In genomic region chr2:233556756-233557736, GRCh38 we compare ENCODE assay signal across 8 cellular contexts. TPM values are rescaled to one million over a fixed set of nuclear protein-coding genes. Genes with fewer than 3 reads are reported as not detected.
A peak's percentile ranks its signal among the peaks of the same experiment; 100 is the strongest.
DNase-seq lines count a peak whose midpoint lies in the region; ATAC-seq and TF ChIP-seq lines count a peak whose summit lies in the region.

No MANE protein-coding gene starts in this region.

- H3K4me1 Mint-ChIP-seq in stimulated activated naive CD8-positive, alpha-beta T cell treated with anti-CD3 and anti-CD28 coated beads, Interleukin-15, amount 100 ng/mL, for 72 hours: peaks cover 10% of the 10 kb centered on the region

- CTCF ChIA-PET in RWPE1 (lab: Yijun Ruan, JAX): no interaction called here

- POLR2A ChIA-PET in RWPE1 (lab: Yijun Ruan, JAX; ENCODE audit: low non-redundant PET): no interaction called here

- H3K27me3 ChIP-seq in esophagus squamous epithelium (no peaks in the 10 kb centered on the region), tibial artery (no peaks in the 10 kb centered on the region)

- ATAC-seq in stimulated activated naive CD8-positive, alpha-beta T cell treated with anti-CD3 and anti-CD28 coated beads, Interleukin-15, amount 100 ng/mL, for 72 hours: peak; percentile 59
- no peak for ATAC-seq in HG02571 (IDR thresholded peaks at IDR 0.05; ENCODE audit: unreplicated experiment)

- H3K27ac ChIP-seq in RWPE1 (peak overlapping the region; percentile 94), esophagus squamous epithelium (peak overlapping the region; percentile 41 to 82 (median 74)), tibial artery (no peak overlapping the region)

- intact Hi-C loops in esophagus squamous epithelium (cut with DNase I): loop anchor here (10.0 kb wide), 1 partner anchor 52 kb away; no protein-coding TSS in a partner anchor
- intact Hi-C loops in tibial artery (cut with DNase I; ENCODE audit: low total_unique reads): no loop called here

- H3K9me3 Mint-ChIP-seq in stimulated activated naive CD8-positive, alpha-beta T cell treated with anti-CD3 and anti-CD28 coated beads, Interleukin-15, amount 100 ng/mL, for 72 hours: no peaks in the 10 kb centered on the region

- 54 to 55% methylated on average over 9 of the region's 9 CpGs for WGBS in esophagus squamous epithelium, 2 donors

- DNase-seq in NCI-H82 (lab: John Stamatoyannopoulos, UW) (peak; percentile 32), NCI-H82 treated with DMSO at 0.1 percent for 48 hours (lab: John Stamatoyannopoulos, UW; ENCODE audit: unreplicated experiment) (no peak), RWPE1 (ENCODE audit: low spot score) (peak; percentile 56), esophagus squamous epithelium (lab: John Stamatoyannopoulos, UW) (no peak), medulla oblongata (ENCODE audit: extremely low spot score) (no peak), tibial artery (no peak)
- no peak for DNase-seq in stimulated activated naive CD8-positive, alpha-beta T cell treated with anti-CD3 and anti-CD28 coated beads, Interleukin-15, amount 100 ng/mL, for 72 hours

- H3K4me3 ChIP-seq in esophagus squamous epithelium (no peak overlapping the region), tibial artery (no peak overlapping the region)

- H3K27me3 Mint-ChIP-seq in stimulated activated naive CD8-positive, alpha-beta T cell treated with anti-CD3 and anti-CD28 coated beads, Interleukin-15, amount 100 ng/mL, for 72 hours: no peaks in the 10 kb centered on the region

- H3K4me3 Mint-ChIP-seq in stimulated activated naive CD8-positive, alpha-beta T cell treated with anti-CD3 and anti-CD28 coated beads, Interleukin-15, amount 100 ng/mL, for 72 hours: peak overlapping the region in 1 of 2 donors; percentile 13

- H3K9me3 ChIP-seq in esophagus squamous epithelium (no peaks in the 10 kb centered on the region), tibial artery (no peaks in the 10 kb centered on the region)

- peak overlapping the region in 1 of 2 donors; percentile 21 for H3K27ac Mint-ChIP-seq in stimulated activated naive CD8-positive, alpha-beta T cell treated with anti-CD3 and anti-CD28 coated beads, Interleukin-15, amount 100 ng/mL, for 72 hours

- TF ChIP-seq CTCF in RWPE1 (conservative IDR thresholded peaks at IDR 0.05; ENCODE audit: low read depth) (no peak), esophagus squamous epithelium (IDR thresholded peaks at IDR 0.05) (no peak), tibial artery (IDR thresholded peaks at IDR 0.05) (no peak)

- TF ChIP-seq POLR2A in esophagus squamous epithelium (IDR thresholded peaks at IDR 0.05): no peak

- H3K36me3 ChIP-seq in esophagus squamous epithelium (peaks cover 0 to 63% (median 0%) of the 10 kb centered on the region in 3 donors), tibial artery (peaks cover 49 to 66% (median 55%) of the 10 kb centered on the region in 3 donors)

- H3K4me1 ChIP-seq in esophagus squamous epithelium (peaks cover 0 to 22% (median 9%) of the 10 kb centered on the region in 3 donors), tibial artery (peaks cover 0 to 5% (median 0%) of the 10 kb centered on the region in 4 donors)

RNA-seq across cellular contexts. Expression of gene USP40, which starts 9.5 kb away (rescaled TPM):
- 10 to 100 TPM; 18.7 to 32.8 (median 23.0) TPM for total RNA-seq in esophagus squamous epithelium

Comparison
In these comparisons a context has a peak if more than half of its experiments do, and no peak if none do; other contexts are left out.
1. DNase-seq: peak in NCI-H82 (single experiment) and RWPE1 (single experiment); none in NCI-H82 treated with DMSO at 0.1 percent for 48 hours (single experiment), esophagus squamous epithelium (single experiment), stimulated activated naive CD8-positive, alpha-beta T cell treated with anti-CD3 and anti-CD28 coated beads, Interleukin-15, amount 100 ng/mL, for 72 hours (0 of 2), medulla oblongata (single experiment) and tibial artery (0 of 2).
2. H3K27ac ChIP-seq: peak in RWPE1 (single experiment) and esophagus squamous epithelium (4 of 4); none in tibial artery (0 of 2).